ENCODE assay signal across 8 cellular contexts in the genomic region with DNA sequence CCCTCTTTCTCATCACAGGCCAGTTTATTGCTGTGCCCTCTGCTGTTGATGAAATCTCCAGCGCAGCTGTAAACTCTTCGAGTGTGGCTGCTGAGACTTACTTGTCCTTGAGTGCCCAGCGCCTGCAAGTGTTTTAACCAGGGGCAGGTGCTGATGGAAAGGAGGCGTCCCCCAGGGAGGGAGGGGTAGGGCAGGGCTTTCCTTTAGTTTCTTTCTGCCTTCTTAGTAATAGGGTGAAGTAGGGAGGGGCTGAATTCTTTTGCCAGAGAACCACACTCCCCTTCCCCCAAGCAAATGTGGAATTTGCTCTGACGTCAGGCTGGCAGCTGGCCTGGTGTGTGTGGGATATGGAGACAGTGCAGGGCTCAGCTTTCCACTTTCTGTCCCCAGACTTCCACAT.
DNase-seq lines count a peak whose midpoint lies in the region; ATAC-seq and TF ChIP-seq lines count a peak whose summit lies in the region.

No MANE protein-coding gene starts in this region.

- H3K27ac ChIP-seq in transverse colon: peak overlapping the region; percentile 54 to 73 (median 66)
- H3K27ac ChIP-seq in CD8-positive, alpha-beta T cell (ENCODE audit: low read depth, low read length): no peak overlapping the region
- no peak overlapping the region for H3K27ac ChIP-seq in CD4-positive, alpha-beta T cell (ENCODE audit: low read depth, low read length)

- H3K4me3 ChIP-seq in BJ (ENCODE audit: low read depth, low read length) (no peak overlapping the region), transverse colon (no peak overlapping the region)
- H3K4me3 ChIP-seq in CD8-positive, alpha-beta T cell (ENCODE audit: low read depth, low read length): no peak overlapping the region

- TF ChIP-seq POLR2A in transverse colon (IDR thresholded peaks at IDR 0.05): no peak

- WGBS in transverse colon (ENCODE audit: low coverage in 1 of 2), 2 donors: 19% methylated on average over 5 of the region's 5 CpGs; no CpG with 5 or more reads in 1 of the 2 donors

- peaks cover 3 to 7% of the 10 kb centered on the region in 2 donors for H3K4me1 Mint-ChIP-seq in effector memory CD8-positive, alpha-beta T cell (ENCODE audit: low read depth in 2 of 2)
- H3K4me1 Mint-ChIP-seq in CD8-positive, alpha-beta T cell (ENCODE audit: low read depth): peaks cover 14% of the 10 kb centered on the region
- peaks cover 13% of the 10 kb centered on the region for H3K4me1 Mint-ChIP-seq in CD4-positive, alpha-beta T cell (ENCODE audit: low read depth)

- no peaks in the 10 kb centered on the region for H3K9me3 Mint-ChIP-seq in effector memory CD8-positive, alpha-beta T cell
- no peaks in the 10 kb centered on the region for H3K9me3 Mint-ChIP-seq in CD8-positive, alpha-beta T cell
- no peaks in the 10 kb centered on the region for H3K9me3 Mint-ChIP-seq in CD4-positive, alpha-beta T cell

- H3K27me3 ChIP-seq in BJ (ENCODE audit: control insufficient read depth, insufficient read depth, low read length) (no peaks in the 10 kb centered on the region), transverse colon (no peaks in the 10 kb centered on the region)
- no peaks in the 10 kb centered on the region for H3K27me3 ChIP-seq in CD8-positive, alpha-beta T cell (ENCODE audit: insufficient read depth, low read length)
- H3K27me3 ChIP-seq in CD4-positive, alpha-beta T cell (ENCODE audit: control insufficient read depth, insufficient read depth, low read length): no peaks in the 10 kb centered on the region

- H3K27me3 Mint-ChIP-seq in effector memory CD8-positive, alpha-beta T cell: no peaks in the 10 kb centered on the region
- no peaks in the 10 kb centered on the region for H3K27me3 Mint-ChIP-seq in CD8-positive, alpha-beta T cell (ENCODE audit: low read depth)
- H3K27me3 Mint-ChIP-seq in CD4-positive, alpha-beta T cell: no peaks in the 10 kb centered on the region

- no peak for TF ChIP-seq EP300 in transverse colon (IDR thresholded peaks at IDR 0.05; ENCODE audit: low read depth)

- peaks cover 74% of the 10 kb centered on the region for H3K36me3 Mint-ChIP-seq in effector memory CD8-positive, alpha-beta T cell (ENCODE audit: insufficient read depth)
- H3K36me3 Mint-ChIP-seq in CD8-positive, alpha-beta T cell: peaks cover 90% of the 10 kb centered on the region
- peaks cover 96% of the 10 kb centered on the region for H3K36me3 Mint-ChIP-seq in CD4-positive, alpha-beta T cell (ENCODE audit: low read depth)

- H3K9me3 ChIP-seq in transverse colon: no peaks in the 10 kb centered on the region
- no peaks in the 10 kb centered on the region for H3K9me3 ChIP-seq in CD8-positive, alpha-beta T cell (ENCODE audit: low read length)
- H3K9me3 ChIP-seq in CD4-positive, alpha-beta T cell (ENCODE audit: control insufficient read depth, low read length): no peaks in the 10 kb centered on the region

- CTCF ChIA-PET in BJ (lab: Yijun Ruan, JAX): no interaction called here
- CTCF ChIA-PET in CD8-positive, alpha-beta T cell (lab: Charles Lee): no interaction called here
- CTCF ChIA-PET in CD4-positive, alpha-beta T cell (lab: Charles Lee): no interaction called here

- intact Hi-C loops in transverse colon (cut with DNase I; ENCODE audit: low total_unique reads): no loop called here
- intact Hi-C loops in CD8-positive, alpha-beta T cell (cut with DNase I, micrococcal nuclease): no loop called here
- intact Hi-C loops in CD4-positive, alpha-beta T cell (cut with DNase I, micrococcal nuclease): no loop called here

- peak overlapping the region; percentile 64 to 79 for H3K27ac Mint-ChIP-seq in effector memory CD8-positive, alpha-beta T cell
- H3K27ac Mint-ChIP-seq in CD8-positive, alpha-beta T cell: no peak overlapping the region
- no peak overlapping the region for H3K27ac Mint-ChIP-seq in CD4-positive, alpha-beta T cell

- ATAC-seq in effector memory CD8-positive, alpha-beta T cell (replicated peaks): no peak
- ATAC-seq in CD8-positive, alpha-beta T cell: no peak
- ATAC-seq in CD4-positive, alpha-beta T cell (ENCODE audit: poor library complexity): no peak

- H3K36me3 ChIP-seq in BJ (ENCODE audit: control insufficient read depth, insufficient read depth, low read length): peaks cover 22% of the 10 kb centered on the region
- H3K36me3 ChIP-seq in transverse colon: peaks cover 0 to 42% (median 22%) of the 10 kb centered on the region in 4 donors
- peaks cover 27% of the 10 kb centered on the region for H3K36me3 ChIP-seq in CD8-positive, alpha-beta T cell (ENCODE audit: insufficient read depth, low read length)

- peaks cover 0 to 15% (median 2%) of the 10 kb centered on the region in 4 donors for H3K4me1 ChIP-seq in transverse colon
- H3K4me1 ChIP-seq in CD8-positive, alpha-beta T cell (ENCODE audit: insufficient read depth, low read length): no peaks in the 10 kb centered on the region

- POLR2A ChIA-PET in BJ (lab: Charles Lee): no interaction called here
- POLR2A ChIA-PET in CD8-positive, alpha-beta T cell (lab: Charles Lee): no interaction called here
- POLR2A ChIA-PET in CD4-positive, alpha-beta T cell (lab: Charles Lee): no interaction called here

- no peak overlapping the region for H3K4me3 Mint-ChIP-seq in effector memory CD8-positive, alpha-beta T cell
- no peak overlapping the region for H3K4me3 Mint-ChIP-seq in CD8-positive, alpha-beta T cell
- H3K4me3 Mint-ChIP-seq in CD4-positive, alpha-beta T cell: no peak overlapping the region

- in situ Hi-C loops in transverse colon (cut with MboI; ENCODE audit: low pct_ligation_motif_present in 1 of 4, low pct_unique_long_range_greater_than_20kb in 1 of 4, low sequenced_read_pairs in 3 of 4): no loop called here

- TF ChIP-seq CTCF in BJ (IDR thresholded peaks at IDR 0.05; ENCODE audit: insufficient read depth, low read depth, low read length): no peak
- TF ChIP-seq CTCF in transverse colon (IDR thresholded peaks at IDR 0.05): no peak
- no peak for TF ChIP-seq CTCF in CD8-positive, alpha-beta T cell (IDR thresholded peaks at IDR 0.05)
- TF ChIP-seq CTCF in CD4-positive, alpha-beta T cell (IDR thresholded peaks at IDR 0.05): no peak

- DNase-seq in BJ (ENCODE audit: low read depth) (peak; percentile 86), NCI-H2107 treated with DMSO at 0.1 percent for 48 hours (lab: John Stamatoyannopoulos, UW; ENCODE audit: unreplicated experiment) (peak; percentile 93), medulla oblongata (ENCODE audit: extremely low spot score) (peak; percentile 87), transverse colon (peak; percentile 71)
- no peak for DNase-seq in effector memory CD8-positive, alpha-beta T cell
- no peak for DNase-seq in CD8-positive, alpha-beta T cell
- DNase-seq in stimulated activated CD4-positive, alpha-beta T cell treated with anti-CD3 and anti-CD28 coated beads, Interleukin-4, amount 100 ng/mL, for 24 hours: no peak
- DNase-seq in CD4-positive, alpha-beta T cell: no peak

Comparison
In these comparisons a context has a peak if more than half of its experiments do, and no peak if none do; other contexts are left out.
1. DNase-seq: peak in BJ (single experiment), NCI-H2107 treated with DMSO at 0.1 percent for 48 hours (single experiment), medulla oblongata (single experiment) and transverse colon (single experiment); none in effector memory CD8-positive, alpha-beta T cell (0 of 3), CD8-positive, alpha-beta T cell (0 of 7), stimulated activated CD4-positive, alpha-beta T cell treated with anti-CD3 and anti-CD28 coated beads, Interleukin-4, amount 100 ng/mL, for 24 hours (single experiment) and CD4-positive, alpha-beta T cell (0 of 10).
2. H3K27ac Mint-ChIP-seq: peak in effector memory CD8-positive, alpha-beta T cell (2 of 2); none in CD8-positive, alpha-beta T cell (single experiment) and CD4-positive, alpha-beta T cell (single experiment).
3. H3K27ac ChIP-seq: peak in transverse colon (4 of 4); none in CD8-positive, alpha-beta T cell (single experiment) and CD4-positive, alpha-beta T cell (single experiment).